ENCODE assay signal across 8 cellular contexts in genomic region chr13:28820099-28821051, GRCh38. TPM values are rescaled to one million over a fixed set of nuclear protein-coding genes. Genes with fewer than 3 reads are reported as not detected.
DNase-seq lines count a peak whose midpoint lies in the region; ATAC-seq and TF ChIP-seq lines count a peak whose summit lies in the region.

MTUS2 (plus strand) TSS chr13:28820339.

- H3K79me2 ChIP-seq in HCT116 (ENCODE audit: insufficient read depth, low read length): no peaks in the 10 kb centered on the region

- no peak for ATAC-seq in HCT116
- no peak for ATAC-seq in GM18517 (IDR thresholded peaks at IDR 0.05; ENCODE audit: unreplicated experiment)

- intact Hi-C loops in HCT116 (cut with micrococcal nuclease): no loop called here
- intact Hi-C loops in dorsolateral prefrontal cortex (cut with DNase I): loop anchor here in 1 of 2 donors (2.0 kb wide), 1 partner anchor 548 kb away; no protein-coding TSS in a partner anchor
- intact Hi-C loops in tibial artery (cut with DNase I; ENCODE audit: low total_unique reads): no loop called here

- H3K4me3 ChIP-seq in HCT116 (replicated peaks in 1 of 2; ENCODE audit: low read depth in 1 of 2, low read length in 2 of 2) (peak within 1 kb of the TSS; percentile 8 to 40; a peak in 3 of 4 replicates), dorsolateral prefrontal cortex (peak within 1 kb of the TSS; percentile 30 to 75 (median 59)), tibial artery (peak within 1 kb of the TSS; percentile 43 to 52)

- H3K9me3 Mint-ChIP-seq in mesothelial cell of epicardium: peaks cover 9% of the 10 kb centered on the region

- H3K36me3 Mint-ChIP-seq in mesothelial cell of epicardium: no peaks in the 10 kb centered on the region

- peak within 1 kb of the TSS; percentile 63 for H3K4me2 ChIP-seq in HCT116 (ENCODE audit: low read length)

- H3K27ac ChIP-seq in HCT116 (ENCODE audit: low read depth, low read length) (no peak within 1 kb of the TSS), dorsolateral prefrontal cortex (peak within 1 kb of the TSS in 48 of 59 donors; percentile 10 to 81 (median 67)), tibial artery (no peak within 1 kb of the TSS)

- H3K9me3 ChIP-seq in HCT116 (ENCODE audit: control insufficient read depth in 1 of 2, insufficient read depth in 1 of 2, low read depth in 1 of 2, low read length in 2 of 2): no peaks in the 10 kb centered on the region
- H3K9me3 ChIP-seq in tibial artery: no peaks in the 10 kb centered on the region

- H2AFZ ChIP-seq in HCT116 (ENCODE audit: low read depth, low read length, poor library complexity, severe bottlenecking): peak within 1 kb of the TSS; percentile 3

- peaks cover 3% of the 10 kb centered on the region for H3K4me1 Mint-ChIP-seq in mesothelial cell of epicardium

- POLR2A ChIA-PET in HCT116 (lab: Charles Lee): no interaction called here

- H3K36me3 ChIP-seq in HCT116 (ENCODE audit: control insufficient read depth in 1 of 2, insufficient read depth in 2 of 2, low read length in 2 of 2): no peaks in the 10 kb centered on the region
- no peaks in the 10 kb centered on the region for H3K36me3 ChIP-seq in tibial artery

- H3K27me3 ChIP-seq in HCT116 (ENCODE audit: insufficient read depth, low read length) (peaks cover 19% of the 10 kb centered on the region; the same call in 1 of the 2 replicates), dorsolateral prefrontal cortex (peaks cover 0 to 46% (median 0%) of the 10 kb centered on the region in 45 donors), tibial artery (peaks cover 0 to 37% of the 10 kb centered on the region in 2 donors)

- no peak for TF ChIP-seq POLR2A in HCT116 (IDR thresholded peaks at IDR 0.05; ENCODE audit: borderline replicate concordance, extremely low read depth, insufficient read depth, insufficient read length)

- RAD21 ChIA-PET in HCT116 (lab: Charles Lee; ENCODE audit: low non-redundant PET in 1 of 2, low total read pairs in 2 of 2, uncharacterized antibody in 2 of 2, unreplicated experiment in 2 of 2): interaction anchor here in 1 of 2 experiments (0.6 kb wide), 1 partner anchor 22 kb away, joined by 4 read pairs; no protein-coding TSS in a partner anchor

- H4K20me1 ChIP-seq in HCT116 (ENCODE audit: insufficient read depth): no peaks in the 10 kb centered on the region

- CTCF ChIA-PET in HCT116 (lab: Charles Lee): interaction anchor here (0.7 to 1.0 kb wide), 2 partner anchors 14 to 24 kb away, joined by 3 to 4 read pairs; no protein-coding TSS in a partner anchor

- DNase-seq in D341Med (ENCODE audit: low spot score) (peak; percentile 44), HCT116 (ENCODE audit: low read depth, low spot score) (no peak), SW480 (ENCODE audit: low spot score) (peak; percentile 63), dorsolateral prefrontal cortex (peak in 6 of 10 donors; percentile 29 to 63 (median 45)), mesothelial cell of epicardium (ENCODE audit: low spot score in 2 of 2, unreplicated experiment in 2 of 2) (no peak), tibial artery (no peak), GDM1 (lab: John Stamatoyannopoulos, UW) (no peak)

- H3K27me3 Mint-ChIP-seq in mesothelial cell of epicardium (ENCODE audit: low read depth): peaks cover 85% of the 10 kb centered on the region

- H3K9ac ChIP-seq in HCT116 (ENCODE audit: low read length): no peak within 1 kb of the TSS

- no TSS peak for BruUV-seq in HCT116 (replicated peaks; lab: Mats Ljungman, UMichigan)

- no peak for TF ChIP-seq RAD21 in HCT116 (IDR thresholded peaks at IDR 0.05; ENCODE audit: low read depth)

- no peak within 1 kb of the TSS for H3K27ac Mint-ChIP-seq in mesothelial cell of epicardium

- H3K9me2 ChIP-seq in HCT116 (ENCODE audit: insufficient read depth): no peaks in the 10 kb centered on the region

- no peak for TF ChIP-seq CTCF in HCT116 (IDR thresholded peaks at IDR 0.05 in 2 of 3, conservative IDR thresholded peaks at IDR 0.05 in 1 of 3; ENCODE audit: borderline replicate concordance in 1 of 3, insufficient read depth in 1 of 3, low read depth in 2 of 3, low read length in 2 of 3)
- TF ChIP-seq CTCF in dorsolateral prefrontal cortex (IDR thresholded peaks at IDR 0.05 in 54 of 56, conservative IDR thresholded peaks at IDR 0.05 in 2 of 56; ENCODE audit: low read depth in 1 of 56, partially characterized antibody in 56 of 56): no peak
- TF ChIP-seq CTCF in mesothelial cell of epicardium (IDR thresholded peaks at IDR 0.05; ENCODE audit: unreplicated experiment): no peak
- no peak for TF ChIP-seq CTCF in tibial artery (IDR thresholded peaks at IDR 0.05)

- H3K4me1 ChIP-seq in HCT116 (ENCODE audit: control insufficient read depth in 1 of 2, insufficient read depth in 2 of 2, low read length in 2 of 2) (peaks cover 3 to 8% of the 10 kb centered on the region in 2 experiments; a peak in 2 of 4 replicates), tibial artery (peaks cover 0 to 16% (median 8%) of the 10 kb centered on the region in 4 donors)

- peak within 1 kb of the TSS; percentile 68 for H3K4me3 Mint-ChIP-seq in mesothelial cell of epicardium

TF ChIP-seq in HCT116, 20 proteins besides CTCF, POLR2A, EP300 and RAD21:
- no peak for TF ChIP-seq SP1 (IDR thresholded peaks at IDR 0.05; ENCODE audit: low read depth)
- no peak for TF ChIP-seq SRF (IDR thresholded peaks at IDR 0.05; ENCODE audit: low read depth)
- no peak for TF ChIP-seq YY1 (IDR thresholded peaks at IDR 0.05; ENCODE audit: extremely low read depth, insufficient replicate concordance, low read depth, low read length)
- 0 out of 2 replicates have a peak, but pooled peaks have one; percentile 19 for TF ChIP-seq EGR1 (IDR thresholded peaks at IDR 0.05; ENCODE audit: low read depth)
TF ChIP-seq in HCT116: peak in this region for 1.

RNA-seq across cellular contexts. Expression of gene MTUS2, which starts in this region (rescaled TPM):
- 0.02 TPM for total RNA-seq in HCT116 (2021; ENCODE audit: unreplicated experiment)
- polyA plus RNA-seq in HCT116 (2012): 0.02 and 0.03 TPM in 2 replicates
- 10 to 100 TPM in 119 of 120 experiments, 1 to 10 TPM in 1; 9.0 to 47.8 (median 30.1) TPM for total RNA-seq in dorsolateral prefrontal cortex
- total RNA-seq in mesothelial cell of epicardium: 1.4 to 1.9 TPM (median 1.4 TPM) in 3 replicates

Comparison
In these comparisons a context has a peak if more than half of its experiments do, and no peak if none do; other contexts are left out.
1. DNase-seq: peak in D341Med (single experiment), SW480 (single experiment) and dorsolateral prefrontal cortex (6 of 10); none in HCT116 (single experiment), mesothelial cell of epicardium (0 of 2), tibial artery (0 of 2) and GDM1 (single experiment).
2. H3K27ac ChIP-seq: peak in dorsolateral prefrontal cortex (48 of 59); none in HCT116 (single experiment) and tibial artery (0 of 2).
3. Peak in every context shown above with its lines, with median percentiles within 50 percentile points of each other: H3K4me3 ChIP-seq.